ENCODE assay signal across 8 cellular contexts in genomic region chr12:95473947-95474817, GRCh38. TPM values are rescaled to one million over a fixed set of nuclear protein-coding genes. Genes with fewer than 3 reads are reported as not detected.
A peak's percentile ranks its signal among the peaks of the same experiment; 100 is the strongest.
DNase-seq lines count a peak whose midpoint lies in the region; ATAC-seq, FAIRE-seq and TF ChIP-seq lines count a peak whose summit lies in the region.

Gene METAP2, plus strand, starts transcription at chr12:95474152. Its CDS starts 28 bp downstream, at chr12:95474180.

- H3K4me3 ChIP-seq in adrenal gland, result peak within 1 kb of the TSS; percentile 64 to 98 (median 90)
- peak within 1 kb of the TSS; percentile 48 to 98 (median 92) for H3K4me3 ChIP-seq in heart left ventricle
- peak within 1 kb of the TSS; percentile 63 to 91 (median 78) for H3K4me3 ChIP-seq in upper lobe of left lung

- peak within 1 kb of the TSS; percentile 73 to 96 (median 93) for H3K27ac ChIP-seq in adrenal gland
- H3K27ac ChIP-seq in heart left ventricle, result peak within 1 kb of the TSS; percentile 85 to 98 (median 94)
- H3K27ac ChIP-seq in upper lobe of left lung, result peak within 1 kb of the TSS; percentile 80 to 93 (median 90)

- TF ChIP-seq EP300 in upper lobe of left lung (IDR thresholded peaks at IDR 0.05), result no peak

- no peaks in the 10 kb centered on the region for H3K27me3 ChIP-seq in adrenal gland
- no peaks in the 10 kb centered on the region for H3K27me3 ChIP-seq in heart left ventricle
- H3K27me3 ChIP-seq in upper lobe of left lung, result no peaks in the 10 kb centered on the region

- ATAC-seq in HG02852 (IDR thresholded peaks at IDR 0.05; ENCODE audit: unreplicated experiment) (peak; percentile 95), heart left ventricle (peak; percentile 100), upper lobe of left lung (ENCODE audit: low FRiP score in 2 of 2) (peak; percentile 99 to 100)

- H3K4me1 ChIP-seq in adrenal gland (replicated peaks in 1 of 2) (peaks cover 26 to 38% of the 10 kb centered on the region in 2 donors), heart left ventricle (peaks cover 0 to 35% (median 19%) of the 10 kb centered on the region in 12 donors), upper lobe of left lung (peaks cover 19 to 31% (median 26%) of the 10 kb centered on the region in 4 donors)

- 0 to 1% (median 0%) methylated on average over 23 to 54 of the region's 54 CpGs for WGBS in adrenal gland, 4 donors
- WGBS in heart left ventricle, 4 donors, result 0 to 1% (median 0%) methylated on average over 40 to 54 of the region's 54 CpGs
- WGBS in upper lobe of left lung, 2 donors, result 0% methylated on average over 22 to 45 of the region's 54 CpGs

- intact Hi-C loops in adrenal gland (cut with DNase I) (no loop called here), heart left ventricle (cut with DNase I) (loop anchor here in 5 of 10 donors (1.0 to 10.0 kb wide), 7 partner anchors 57 to 259 kb away; partner anchors contain the start of genes FGD6 (in 2 of the 5) and VEZT (in 2 of the 5)), posterior cingulate gyrus (cut with DNase I) (loop anchor here (1.0 to 2.0 kb wide), 2 partner anchors 257 to 401 kb away; partner anchors contain the start of genes FGD6, NR2C1 and VEZT)

- peak; percentile 97 for FAIRE-seq in GM12892 (lab: Jason Lieb, UNC)

- no peak for TF ChIP-seq CTCF in adrenal gland (IDR thresholded peaks at IDR 0.05)
- no peak for TF ChIP-seq CTCF in heart left ventricle (IDR thresholded peaks at IDR 0.05)
- TF ChIP-seq CTCF in upper lobe of left lung (IDR thresholded peaks at IDR 0.05), result peak in 1 of 6 experiments; percentile 27

- H3K9me3 ChIP-seq in adrenal gland (replicated peaks in 1 of 3) (no peaks in the 10 kb centered on the region), heart left ventricle (no peaks in the 10 kb centered on the region), upper lobe of left lung (no peaks in the 10 kb centered on the region)

- TF ChIP-seq POLR2A in GM12892 (IDR thresholded peaks at IDR 0.05; ENCODE audit: low read depth, low read length) (peak; percentile 98), adrenal gland (IDR thresholded peaks at IDR 0.05) (peak; percentile 92 to 98), heart left ventricle (IDR thresholded peaks at IDR 0.05) (peak in 1 of 2 donors; percentile 67), upper lobe of left lung (IDR thresholded peaks at IDR 0.05) (peak; percentile 41 to 97 (median 86))

- peaks cover 0 to 29% of the 10 kb centered on the region in 2 donors for H3K36me3 ChIP-seq in adrenal gland (replicated peaks in 1 of 2)
- H3K36me3 ChIP-seq in heart left ventricle, result peaks cover 0 to 35% (median 32%) of the 10 kb centered on the region in 9 donors
- peaks cover 4 to 30% (median 12%) of the 10 kb centered on the region in 4 donors for H3K36me3 ChIP-seq in upper lobe of left lung

- DNase-seq in GM12892 (ENCODE audit: insufficient read length), result peak; percentile 87
- peak; percentile 97 for DNase-seq in NCI-H146 (lab: John Stamatoyannopoulos, UW)
- peak; percentile 71 to 91 (median 83) for DNase-seq in T-helper 1 cell
- peak; percentile 95 to 99 (median 98) for DNase-seq in adrenal gland
- peak; percentile 96 to 98 (median 98) for DNase-seq in heart left ventricle
- DNase-seq in posterior cingulate gyrus, result peak; percentile 94 to 99 (median 97)
- DNase-seq in upper lobe of left lung, result peak; percentile 95 to 97

RNA-seq across cellular contexts. Expression of gene METAP2, which starts in this region (rescaled TPM):
- 81.9 TPM for polyA plus RNA-seq in GM12892 (2012; ENCODE audit: missing spikeins)
- 10 to 100 TPM; 43.2 to 93.4 (median 66.3) TPM for total RNA-seq in adrenal gland
- polyA plus RNA-seq in adrenal gland, result 100 to 1,000 TPM in 1 of 3 donors, 10 to 100 TPM in 2; 55.4 to 142 (median 68.9) TPM
- 10 to 100 TPM; 50.9 to 69.8 (median 55.5) TPM for total RNA-seq in heart left ventricle
- polyA plus RNA-seq in heart left ventricle, result 10 to 100 TPM; 61.0 to 66.2 TPM
- total RNA-seq in upper lobe of left lung, result 10 to 100 TPM; 44.0 to 75.0 (median 50.3) TPM

Comparison
In these comparisons a context has a peak if more than half of its experiments do, and no peak if none do; other contexts are left out.
1. Peak in every context shown above with its lines: DNase-seq, ATAC-seq, H3K4me3 ChIP-seq and H3K27ac ChIP-seq.